In genomic region chr2:10811552-10811951, GRCh38 we compare ENCODE assay signal across 8 cellular contexts. TPM values are rescaled to one million over a fixed set of nuclear protein-coding genes. Genes with fewer than 3 reads are reported as not detected.
A peak's percentile ranks its signal among the peaks of the same experiment; 100 is the strongest.
DNase-seq lines count a peak whose midpoint lies in the region; ATAC-seq and TF ChIP-seq lines count a peak whose summit lies in the region.

No MANE protein-coding gene starts in this region.

- no peaks in the 10 kb centered on the region for H3K9me3 Mint-ChIP-seq in natural killer cell

- H3K4me1 ChIP-seq in BLaER1 treated with 17β-estradiol and CSF1 and Interleukin-3, amounts not matched to agents 10 nM and 100 nM: peaks cover 66 to 84% (median 77%) of the 10 kb centered on the region in 10 experiments

- peaks cover 52 to 55% (median 53%) of the 10 kb centered on the region in 11 experiments for H4K20me1 ChIP-seq in BLaER1 treated with 17β-estradiol and CSF1 and Interleukin-3, amounts not matched to agents 10 nM and 100 nM

- H3K27me3 Mint-ChIP-seq in natural killer cell (ENCODE audit: low read depth in 2 of 2): peaks cover 0 to 3% of the 10 kb centered on the region in 2 donors

- peak overlapping the region; percentile 69 to 82 for H3K27ac Mint-ChIP-seq in natural killer cell

- H3K9me3 ChIP-seq in BLaER1 treated with 17β-estradiol and CSF1 and Interleukin-3, amounts not matched to agents 10 nM and 100 nM (replicated peaks in 1 of 11): peaks cover 0 to 8% (median 1%) of the 10 kb centered on the region in 11 experiments; a peak in 7 of 22 replicates

- TF ChIP-seq CTCF in LNCaP clone FGC (IDR thresholded peaks at IDR 0.05; ENCODE audit: control insufficient read depth, extremely low read depth, insufficient read depth) (no peak), coronary artery (IDR thresholded peaks at IDR 0.05) (no peak), natural killer cell (IDR thresholded peaks at IDR 0.05) (no peak)

- ATAC-seq in natural killer cell (no peak), HG02642 (IDR thresholded peaks at IDR 0.05; ENCODE audit: poor library complexity, unreplicated experiment) (no peak), HG03460 (IDR thresholded peaks at IDR 0.05; ENCODE audit: unreplicated experiment) (no peak)

- H3K4me1 Mint-ChIP-seq in natural killer cell: peaks cover 35 to 44% of the 10 kb centered on the region in 2 donors

- no peak for DNase-seq in LNCaP clone FGC (ENCODE audit: low read depth)
- no peak for DNase-seq in coronary artery (ENCODE audit: low spot score)
- no peak for DNase-seq in natural killer cell
- no peak for DNase-seq in NCI-H2171 (lab: John Stamatoyannopoulos, UW)
- no peak for DNase-seq in cortex of kidney (lab: John Stamatoyannopoulos, UW)

- peak overlapping the region; percentile 97 to 100 (median 99) for H3K9ac ChIP-seq in BLaER1 treated with 17β-estradiol and CSF1 and Interleukin-3, amounts not matched to agents 10 nM and 100 nM

- H3K4me2 ChIP-seq in BLaER1 treated with 17β-estradiol and CSF1 and Interleukin-3, amounts not matched to agents 10 nM and 100 nM: peak overlapping the region; percentile 88 to 98 (median 94)

- H3K4me3 Mint-ChIP-seq in natural killer cell: peak overlapping the region; percentile 91

- peak overlapping the region; percentile 89 to 99 (median 98) for H3K27ac ChIP-seq in BLaER1 treated with 17β-estradiol and CSF1 and Interleukin-3, amounts not matched to agents 10 nM and 100 nM
- H3K27ac ChIP-seq in coronary artery: peak overlapping the region; percentile 91 to 95

- H3K27me3 ChIP-seq in BLaER1 treated with 17β-estradiol and CSF1 and Interleukin-3, amounts not matched to agents 10 nM and 100 nM: no peaks in the 10 kb centered on the region

- peak overlapping the region; percentile 75 to 99 (median 97) for H3K4me3 ChIP-seq in BLaER1 treated with 17β-estradiol and CSF1 and Interleukin-3, amounts not matched to agents 10 nM and 100 nM
- H3K4me3 ChIP-seq in LNCaP clone FGC (ENCODE audit: low read depth, low read length) (peak overlapping the region; percentile 77), coronary artery (peak overlapping the region; percentile 98)

- intact Hi-C loops in natural killer cell (cut with micrococcal nuclease): no loop called here

- no peaks in the 10 kb centered on the region for H3K36me3 Mint-ChIP-seq in natural killer cell

- H3K36me3 ChIP-seq in BLaER1 treated with 17β-estradiol and CSF1 and Interleukin-3, amounts not matched to agents 10 nM and 100 nM: peaks cover 17 to 52% (median 35%) of the 10 kb centered on the region in 11 experiments; a peak in 21 of 22 replicates

RNA-seq across cellular contexts. Expression of gene PDIA6, which starts 1.0 kb away (rescaled TPM):
- total RNA-seq in natural killer cell: 10 to 100 TPM; 57.4 to 81.2 (median 58.7) TPM
